In genomic region chr3:100086401-100086800, GRCh38 we compare ENCODE assay signal across 29 cellular contexts. TPM values are rescaled to one million over a fixed set of nuclear protein-coding genes. Genes with fewer than 3 reads are reported as not detected.
DNase-seq lines count a peak whose midpoint lies in the region; TF ChIP-seq lines count a peak whose summit lies in the region.
"Had no signal": no experiment of that assay in that cellular context is flagged by ENCODE, and none has a peak within 500 bp of the region (broad histone marks: within the 10 kb centered on the region; RNA-seq: fewer than 3 reads in every experiment).

No MANE protein-coding gene starts in this region.

- H3K4me3 ChIP-seq in breast epithelium, result no peak overlapping the region
- H3K4me3 ChIP-seq in ascending aorta, result no peak overlapping the region
- H3K4me3 ChIP-seq in uterus, result no peak overlapping the region
- H3K4me3 ChIP-seq: A549, colonic mucosa, HAP-1, left lung, spleen, tibial nerve had no signal

- H3K27me3 Mint-ChIP-seq in MCF 10A (ENCODE audit: insufficient read depth, unreplicated experiment), result no peaks in the 10 kb centered on the region
- H3K27me3 Mint-ChIP-seq in nephron (ENCODE audit: low read depth), result no peaks in the 10 kb centered on the region
- H3K27me3 Mint-ChIP-seq: activated naive CD8-positive, alpha-beta T cell treated with anti-CD3 and anti-CD28 coated beads, Interleukin-2, amount 50 U/mL, for 24 hours; stimulated activated naive CD8-positive, alpha-beta T cell treated with anti-CD3 and anti-CD28 coated beads, Interleukin-15, Interleukin-2, amounts not matched to agents 100 ng/mL and 50 ng/mL, for 24 hours had no signal

- H3K27me3 ChIP-seq in breast epithelium (no peaks in the 10 kb centered on the region), ascending aorta (no peaks in the 10 kb centered on the region), uterus (no peaks in the 10 kb centered on the region)
- H3K27me3 ChIP-seq: BE2C, colonic mucosa, left lung, spleen, tibial nerve had no signal

- H3K4me1 ChIP-seq in breast epithelium, result no peaks in the 10 kb centered on the region
- peaks cover 0 to 23% of the 10 kb centered on the region in 2 donors for H3K4me1 ChIP-seq in ascending aorta
- H3K4me1 ChIP-seq in uterus, result peaks cover 0 to 5% of the 10 kb centered on the region in 2 donors
- H3K4me1 ChIP-seq: colonic mucosa had no signal

- H3K36me3 ChIP-seq in breast epithelium (no peaks in the 10 kb centered on the region), ascending aorta (no peaks in the 10 kb centered on the region), uterus (no peaks in the 10 kb centered on the region)
- H3K36me3 ChIP-seq: BE2C, colonic mucosa, HAP-1, left lung, spleen, tibial nerve had no signal

- TF ChIP-seq POLR2A in breast epithelium (IDR thresholded peaks at IDR 0.05) (no peak), uterus (IDR thresholded peaks at IDR 0.05) (no peak)

- H3K36me3 Mint-ChIP-seq in MCF 10A (ENCODE audit: insufficient read depth, unreplicated experiment) (peaks cover 10% of the 10 kb centered on the region), nephron (ENCODE audit: low read depth) (no peaks in the 10 kb centered on the region)
- H3K36me3 Mint-ChIP-seq: WTC11 had no signal

- H3K9me3 Mint-ChIP-seq in MCF 10A (ENCODE audit: unreplicated experiment) (no peaks in the 10 kb centered on the region), nephron (no peaks in the 10 kb centered on the region)
- H3K9me3 Mint-ChIP-seq: activated naive CD8-positive, alpha-beta T cell treated with anti-CD3 and anti-CD28 coated beads, Interleukin-2, amount 50 U/mL, for 24 hours; neural crest cell; stimulated activated naive CD8-positive, alpha-beta T cell treated with anti-CD3 and anti-CD28 coated beads, Interleukin-15, Interleukin-2, amounts not matched to agents 100 ng/mL and 50 ng/mL, for 24 hours; WTC11 had no signal

- intact Hi-C loops in MCF 10A (cut with micrococcal nuclease) (no loop called here), breast epithelium (cut with DNase I; ENCODE audit: low total_unique reads) (no loop called here), ascending aorta (cut with DNase I) (loop anchor here (5.0 kb wide), 1 partner anchor 66 kb away; no protein-coding TSS in a partner anchor), uterus (cut with DNase I; ENCODE audit: low total_unique reads) (no loop called here)

- DNase-seq in MCF 10A (ENCODE audit: unreplicated experiment), result no peak
- DNase-seq in breast epithelium (ENCODE audit: low spot score in 2 of 2), result no peak
- DNase-seq in ascending aorta (ENCODE audit: low spot score in 2 of 2), result no peak
- DNase-seq in uterus, result no peak
- no peak for DNase-seq in ecto neural progenitor cell (ENCODE audit: low spot score)
- DNase-seq in NCI-H748 treated with DMSO at 0.1 percent for 48 hours (lab: John Stamatoyannopoulos, UW), result no peak
- no peak for DNase-seq in OCI-M1 (lab: John Stamatoyannopoulos, UW)
- DNase-seq: activated CD4-positive, alpha-beta T cell treated with anti-CD3 and anti-CD28 coated beads, Interleukin-2, amount 50 U/mL, for 4 hours; activated gamma-delta T cell; activated naive CD8-positive, alpha-beta T cell treated with anti-CD3 and anti-CD28 coated beads, Interleukin-2, amount 50 U/mL, for 24 hours; BE2C; colonic mucosa; COR-L47; hippocampal formation; left lung; NCI-H1417 treated with DMSO at 0.1 percent for 48 hours; NCI-H446; spleen; stimulated activated CD4-positive, alpha-beta T cell treated with anti-CD3 and anti-CD28 coated beads, Interleukin-4, amount 100 ng/mL, for 24 hours; T-helper 9 cell had no signal

- H3K27ac Mint-ChIP-seq in MCF 10A (ENCODE audit: low read depth, unreplicated experiment), result peak overlapping the region; percentile 8
- H3K27ac Mint-ChIP-seq in nephron, result peak overlapping the region in 2 of 3 experiments; percentile 4 to 21

- no peak overlapping the region for H3K27ac ChIP-seq in breast epithelium
- peak overlapping the region; percentile 63 to 71 for H3K27ac ChIP-seq in ascending aorta
- peak overlapping the region; percentile 16 to 39 for H3K27ac ChIP-seq in uterus
- H3K27ac ChIP-seq: A549, colonic mucosa, HL-60, RWPE1, spleen, tibial nerve had no signal

- H3K9me3 ChIP-seq in breast epithelium (no peaks in the 10 kb centered on the region), ascending aorta (no peaks in the 10 kb centered on the region), uterus (no peaks in the 10 kb centered on the region)
- H3K9me3 ChIP-seq: A549, BE2C, colonic mucosa, HAP-1, left lung, spleen, tibial nerve had no signal

- BruUV-seq in MCF 10A (replicated peaks; lab: Mats Ljungman, UMichigan), result no TSS peak

- peaks cover 9% of the 10 kb centered on the region for H3K4me1 Mint-ChIP-seq in MCF 10A (ENCODE audit: insufficient read depth, unreplicated experiment)
- peaks cover 28% of the 10 kb centered on the region for H3K4me1 Mint-ChIP-seq in nephron

- TF ChIP-seq CTCF in MCF 10A (IDR thresholded peaks at IDR 0.05; ENCODE audit: unreplicated experiment) (no peak), breast epithelium (IDR thresholded peaks at IDR 0.05) (no peak), ascending aorta (IDR thresholded peaks at IDR 0.05) (no peak), nephron (IDR thresholded peaks at IDR 0.05; ENCODE audit: unreplicated experiment in 3 of 3) (no peak), uterus (IDR thresholded peaks at IDR 0.05) (no peak)

- H3K4me3 Mint-ChIP-seq in MCF 10A (ENCODE audit: unreplicated experiment), result no peak overlapping the region
- no peak overlapping the region for H3K4me3 Mint-ChIP-seq in nephron
- H3K4me3 Mint-ChIP-seq: neural crest cell; stimulated activated naive CD8-positive, alpha-beta T cell treated with anti-CD3 and anti-CD28 coated beads, Interleukin-15, Interleukin-2, amounts not matched to agents 100 ng/mL and 50 ng/mL, for 24 hours; WTC11 had no signal

- CTCF ChIA-PET in MCF 10A (lab: Yijun Ruan, JAX), result interaction anchor here (0.6 to 3.2 kb wide), 3 partner anchors 15 to 245 kb away, joined by 3 to 14 read pairs (median 3); no protein-coding TSS in a partner anchor

- POLR2A ChIA-PET in MCF 10A (lab: Yijun Ruan, JAX), result interaction anchor here (1.1 to 2.0 kb wide), 2 partner anchors 12 to 25 kb away, joined by 3 to 4 read pairs; no protein-coding TSS in a partner anchor

RNA-seq across cellular contexts. Expression of gene FILIP1L, which starts 27.9 kb away (rescaled TPM):
- total RNA-seq in MCF 10A (2022) (1.3 and 2.4 TPM in 2 replicates), breast epithelium (10 to 100 TPM; 19.8 to 23.7 (median 23.3) TPM), ascending aorta (106 TPM), uterus (10 to 100 TPM; 48.5 to 99.1 (median 66.3) TPM)

Comparison
In these comparisons a context has a peak if more than half of its experiments do, and no peak if none do; other contexts are left out.
1. H3K27ac ChIP-seq: peak in ascending aorta (2 of 2) and uterus (2 of 2); none in breast epithelium (0 of 2).